ENCODE assay signal across 19 cellular contexts in the genomic region with DNA sequence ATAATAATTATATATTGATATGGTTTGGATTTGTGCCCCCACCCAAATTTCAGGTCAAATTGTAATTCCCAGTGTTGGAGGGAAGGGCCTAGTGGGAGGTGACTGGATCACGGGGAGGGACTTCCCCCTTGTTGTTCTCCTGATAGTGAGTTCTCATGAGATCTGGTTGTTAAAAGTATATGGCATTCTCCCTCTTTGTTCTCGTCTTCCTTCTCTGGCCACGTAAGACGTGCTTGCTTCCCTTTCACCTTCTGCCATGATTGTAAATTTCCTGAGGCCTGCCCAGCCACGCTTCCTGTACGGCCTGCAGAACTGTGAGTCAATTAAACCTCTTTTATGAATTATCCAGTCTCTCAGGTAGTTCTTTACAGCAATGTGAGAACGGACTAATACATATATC.
"Had no signal": no experiment of that assay in that cellular context is flagged by ENCODE, and none has a peak within 500 bp of the region (broad histone marks: within the 10 kb centered on the region; RNA-seq: fewer than 3 reads in every experiment).

No MANE protein-coding gene starts in this region.

- H3K27me3 Mint-ChIP-seq: IgD-negative memory B cell had no signal

- DNase-seq: Kasumi-1, MM.1S, NCI-H1092 treated with DMSO at 0.1 percent for 48 hours, NCI-H1436, NCI-H187, NCI-H2029, NCI-H2081 treated with DMSO at 0.1 percent for 48 hours, NCI-H2171, NCI-H226, NCI-H446, NCI-H510A, NCI-H524 treated with DMSO at 0.1 percent for 48 hours, NCI-H69, NCI-H774, Right ventricle myocardium superior, RPMI8226, SIG-M5 had no signal

- H3K27ac Mint-ChIP-seq: IgD-negative memory B cell had no signal

- H3K4me3 Mint-ChIP-seq: IgD-negative memory B cell had no signal

- ATAC-seq: K562 had no signal
